In genomic region chr1:26921126-26921461, GRCh38 we compare ENCODE assay signal across 8 cellular contexts. TPM values are rescaled to one million over a fixed set of nuclear protein-coding genes. Genes with fewer than 3 reads are reported as not detected.
DNase-seq lines count a peak whose midpoint lies in the region; ATAC-seq and TF ChIP-seq lines count a peak whose summit lies in the region.

No MANE protein-coding gene starts in this region.

- no peak for DNase-seq in IMR-90
- DNase-seq in dorsolateral prefrontal cortex: no peak
- no peak for DNase-seq in naive B cell
- no peak for DNase-seq in DMS79 (lab: John Stamatoyannopoulos, UW)
- no peak for DNase-seq in NCI-H345 (lab: John Stamatoyannopoulos, UW)
- no peak for DNase-seq in amniotic stem cell (lab: John Stamatoyannopoulos, UW)
- no peak for DNase-seq in DMS 273 (lab: John Stamatoyannopoulos, UW; ENCODE audit: unreplicated experiment)

- no peaks in the 10 kb centered on the region for H3K27me3 Mint-ChIP-seq in naive B cell

- peak overlapping the region; percentile 43 for H3K4me3 ChIP-seq in IMR-90 (ENCODE audit: insufficient read depth, low read depth, low read length)
- H3K4me3 ChIP-seq in dorsolateral prefrontal cortex: peak overlapping the region; percentile 68 to 100 (median 98)

- CTCF ChIA-PET in IMR-90 (lab: Yijun Ruan, JAX): no interaction called here

- no peak overlapping the region for H2BK15ac ChIP-seq in IMR-90 (ENCODE audit: low read depth, low read length)

- H3K4ac ChIP-seq in IMR-90 (ENCODE audit: low read depth, low read length): peak overlapping the region; percentile 73

- peak overlapping the region; percentile 90 to 99 (median 98) for H3K27ac Mint-ChIP-seq in naive B cell

- H3K9me3 ChIP-seq in IMR-90 (ENCODE audit: control insufficient read depth, insufficient read depth, low read length): no peaks in the 10 kb centered on the region

- POLR2A ChIA-PET in IMR-90 (lab: Charles Lee; ENCODE audit: unreplicated experiment): no interaction called here

- ATAC-seq in GM18502 (IDR thresholded peaks at IDR 0.05; ENCODE audit: poor library complexity, unreplicated experiment) (peak; percentile 19), IMR-90 (ENCODE audit: low read depth) (peak; percentile 19), naive B cell (ENCODE audit: low read depth in 2 of 2) (peak; percentile 46 to 47)

- peaks cover 20 to 33% of the 10 kb centered on the region in 2 experiments for H3K79me1 ChIP-seq in IMR-90 (ENCODE audit: low read depth in 1 of 2, low read length in 2 of 2)

- H2AK9ac ChIP-seq in IMR-90 (replicated peaks; ENCODE audit: low read depth, low read length, poor library complexity): peak overlapping the region; percentile 12

- H4K20me1 ChIP-seq in IMR-90 (ENCODE audit: insufficient read depth, low read length): peaks cover 21% of the 10 kb centered on the region

- no peak for TF ChIP-seq CTCF in IMR-90 (conservative IDR thresholded peaks at IDR 0.05; ENCODE audit: low read depth, low read length)
- no peak for TF ChIP-seq CTCF in dorsolateral prefrontal cortex (IDR thresholded peaks at IDR 0.05 in 54 of 56, conservative IDR thresholded peaks at IDR 0.05 in 2 of 56; ENCODE audit: low read depth in 1 of 56, partially characterized antibody in 56 of 56)

- peak overlapping the region; percentile 74 for H4K5ac ChIP-seq in IMR-90 (ENCODE audit: low read depth, low read length)

- no peak overlapping the region for H2BK20ac ChIP-seq in IMR-90 (ENCODE audit: low read depth, low read length)

- H3K4me3 Mint-ChIP-seq in naive B cell: peak overlapping the region; percentile 82 to 99 (median 96)

- intact Hi-C loops in IMR-90 (cut with micrococcal nuclease) (no loop called here), dorsolateral prefrontal cortex (cut with DNase I) (loop anchor here (1.0 to 2.0 kb wide), 3 partner anchors 20 to 56 kb away; partner anchors contain the start of gene GPATCH3 (in 2 of the 2))

- H3K4me2 ChIP-seq in IMR-90 (ENCODE audit: low read depth, low read length): peak overlapping the region; percentile 86

- H2AFZ ChIP-seq in IMR-90 (replicated peaks; ENCODE audit: low read length, poor library complexity): peak overlapping the region; percentile 94

- no peak overlapping the region for H3K9ac ChIP-seq in IMR-90 (ENCODE audit: low read depth, low read length)

- dilution Hi-C loops in IMR-90 (cut with HindIII; ENCODE audit: low sequenced_read_pairs, unreplicated experiment): no loop called here

- peak overlapping the region; percentile 53; the same call in 1 of the 2 replicates for H2AK5ac ChIP-seq in IMR-90 (ENCODE audit: low read depth, low read length)

- no peak for TF ChIP-seq RAD21 in IMR-90 (IDR thresholded peaks at IDR 0.05; ENCODE audit: low read length)

- H3K27ac ChIP-seq in IMR-90 (ENCODE audit: insufficient read depth, low read length) (peak overlapping the region; percentile 18), dorsolateral prefrontal cortex (peak overlapping the region; percentile 76 to 100 (median 97))

- peaks cover 8% of the 10 kb centered on the region for H3K36me3 ChIP-seq in IMR-90 (ENCODE audit: control insufficient read depth, insufficient read depth, low read length)

- WGBS in IMR-90 (ENCODE audit: extremely low coverage in 2 of 2, insufficient read length in 1 of 2), 2 experiments: no CpG with 5 or more reads among the region's 5 CpGs

- H4K91ac ChIP-seq in IMR-90 (ENCODE audit: insufficient read depth, low read depth, low read length): peak overlapping the region; percentile 15; the same call in 1 of the 2 replicates

- H3K27me3 ChIP-seq in IMR-90 (ENCODE audit: control insufficient read depth, insufficient read depth, low read length) (no peaks in the 10 kb centered on the region; the same call in none of the 2 replicates), dorsolateral prefrontal cortex (no peaks in the 10 kb centered on the region)

- H3K4me1 ChIP-seq in IMR-90 (ENCODE audit: control insufficient read depth, insufficient read depth, low read length): peaks cover 6% of the 10 kb centered on the region

- H3K4me1 Mint-ChIP-seq in naive B cell: peaks cover 25 to 38% (median 25%) of the 10 kb centered on the region in 3 donors

- no peaks in the 10 kb centered on the region for H3K36me3 Mint-ChIP-seq in naive B cell

- no peak for TF ChIP-seq POLR2A in IMR-90 (IDR thresholded peaks at IDR 0.05; ENCODE audit: low read depth, low read length)

- H3K23ac ChIP-seq in IMR-90 (ENCODE audit: low read depth, low read length): peak overlapping the region; percentile 54; the same call in 1 of the 2 replicates

- in situ Hi-C loops in IMR-90 (cut with MboI; ENCODE audit: low sequenced_read_pairs): no loop called here

- no TSS peak for BruUV-seq in IMR-90 (replicated peaks; lab: Mats Ljungman, UMichigan)

- peaks cover 18% of the 10 kb centered on the region for H3K9me1 ChIP-seq in IMR-90 (ENCODE audit: insufficient read depth, low read length)

- H3K9me3 Mint-ChIP-seq in naive B cell: no peaks in the 10 kb centered on the region

- peak overlapping the region; percentile 27 for H3K14ac ChIP-seq in IMR-90 (replicated peaks; ENCODE audit: low read depth, low read length)

- H3K18ac ChIP-seq in IMR-90 (ENCODE audit: low read depth, low read length): no peak overlapping the region

- peak overlapping the region; percentile 86 to 99 for H4K8ac ChIP-seq in IMR-90 (ENCODE audit: low read depth in 2 of 2, low read length in 2 of 2)

- peak overlapping the region; percentile 44; the same call in 1 of the 2 replicates for H2BK120ac ChIP-seq in IMR-90 (ENCODE audit: low read depth, low read length)

- no peak overlapping the region for H2BK5ac ChIP-seq in IMR-90 (ENCODE audit: low read depth, low read length, poor library complexity, severe bottlenecking)

- H3K56ac ChIP-seq in IMR-90 (ENCODE audit: extremely low read depth, insufficient read depth, low read length): no peak overlapping the region; the same call in 1 of the 2 replicates

TF ChIP-seq in IMR-90, 13 proteins besides CTCF, POLR2A, EP300 and RAD21:
- TF ChIP-seq SMC3 (IDR thresholded peaks at IDR 0.05; ENCODE audit: low read depth, low read length) (no peak), ELK1 (IDR thresholded peaks at IDR 0.05; ENCODE audit: borderline replicate concordance, low read depth, low read length) (no peak), RCOR1 (IDR thresholded peaks at IDR 0.05; ENCODE audit: insufficient replicate concordance, low read length) (no peak), MXI1 (IDR thresholded peaks at IDR 0.05; ENCODE audit: borderline replicate concordance, low read depth, low read length) (no peak), FOS (IDR thresholded peaks at IDR 0.05; ENCODE audit: low read depth, low read length) (no peak), MAFK (IDR thresholded peaks at IDR 0.05; ENCODE audit: low read depth, low read length) (no peak), NFE2L2 (IDR thresholded peaks at IDR 0.05; ENCODE audit: low read depth, low read length) (no peak), MAZ (IDR thresholded peaks at IDR 0.05; ENCODE audit: borderline replicate concordance, low read depth, low read length) (no peak), CEBPB (IDR thresholded peaks at IDR 0.05; ENCODE audit: low read depth, low read length) (no peak), RFX5 (IDR thresholded peaks at IDR 0.05; ENCODE audit: low read depth, low read length) (no peak)

RNA-seq across cellular contexts. Expression of gene NUDC, which starts 0.4 kb away (rescaled TPM):
- total RNA-seq in IMR-90 (2012; rRNA removed): 34.8 and 50.0 TPM in 2 replicates
- polyA plus RNA-seq in IMR-90 (2012; rRNA removed): 85.7 and 89.8 TPM in 2 replicates
- 59.3 and 67.1 TPM in 2 replicates for polyA plus RNA-seq in IMR-90 (2012; cell fraction: cytosol; rRNA removed)
- polyA plus RNA-seq in IMR-90 (2012; cell fraction: nucleus; rRNA removed; ENCODE audit: low replicate concordance): 29.0 and 47.3 TPM in 2 replicates
- total RNA-seq in dorsolateral prefrontal cortex: 100 to 1,000 TPM in 36 of 120 experiments, 10 to 100 TPM in 84; 61.0 to 142 (median 91.8) TPM
- 100 to 1,000 TPM in 1 of 6 donors, 10 to 100 TPM in 5; 73.5 to 110 (median 86.7) TPM for polyA plus RNA-seq in naive B cell (ENCODE audit: low read depth in 6 of 6)

RNA-seq across cellular contexts. Expression of gene NR0B2, which starts 7.3 kb away (rescaled TPM):
- total RNA-seq in IMR-90 (2012; rRNA removed) (not detected in 2 replicates), dorsolateral prefrontal cortex (under 1 TPM in 1 of 120 experiments, not detected in 119; 0.69 TPM)
- polyA plus RNA-seq in IMR-90 (2012; rRNA removed) (not detected in 2 replicates), naive B cell (ENCODE audit: low read depth in 6 of 6) (not detected)
- not detected in 2 replicates for polyA plus RNA-seq in IMR-90 (2012; cell fraction: cytosol; rRNA removed)
- not detected in 2 replicates for polyA plus RNA-seq in IMR-90 (2012; cell fraction: nucleus; rRNA removed; ENCODE audit: low replicate concordance)

RNA-seq across cellular contexts. Expression of gene GPATCH3, which starts 20.8 kb away (rescaled TPM):
- 5.2 and 6.1 TPM in 2 replicates for total RNA-seq in IMR-90 (2012; rRNA removed)
- 7.6 and 8.0 TPM in 2 replicates for polyA plus RNA-seq in IMR-90 (2012; rRNA removed)
- 7.9 and 9.8 TPM in 2 replicates for polyA plus RNA-seq in IMR-90 (2012; cell fraction: cytosol; rRNA removed)
- 10.7 and 12.4 TPM in 2 replicates for polyA plus RNA-seq in IMR-90 (2012; cell fraction: nucleus; rRNA removed; ENCODE audit: low replicate concordance)
- total RNA-seq in dorsolateral prefrontal cortex: 10 to 100 TPM; 11.2 to 24.9 (median 16.6) TPM
- 10 to 100 TPM; 11.0 to 22.1 (median 15.5) TPM for polyA plus RNA-seq in naive B cell (ENCODE audit: low read depth in 6 of 6)

RNA-seq across cellular contexts. Expression of gene GPN2, which starts 31.0 kb away (rescaled TPM):
- total RNA-seq in IMR-90 (2012; rRNA removed) (10.6 and 15.4 TPM in 2 replicates), dorsolateral prefrontal cortex (10 to 100 TPM; 18.8 to 40.5 (median 26.6) TPM)
- polyA plus RNA-seq in IMR-90 (2012; rRNA removed) (22.2 and 37.2 TPM in 2 replicates), naive B cell (ENCODE audit: low read depth in 6 of 6) (10 to 100 TPM in 3 of 6 donors, 1 to 10 TPM in 3; 3.4 to 15.1 (median 10.1) TPM)
- 8.3 and 12.0 TPM in 2 replicates for polyA plus RNA-seq in IMR-90 (2012; cell fraction: cytosol; rRNA removed)
- 17.0 and 20.3 TPM in 2 replicates for polyA plus RNA-seq in IMR-90 (2012; cell fraction: nucleus; rRNA removed; ENCODE audit: low replicate concordance)

RNA-seq across cellular contexts. Expression of gene KDF1, which starts 39.2 kb away (rescaled TPM):
- total RNA-seq in IMR-90 (2012; rRNA removed) (not detected in 2 replicates), dorsolateral prefrontal cortex (1 to 10 TPM in 64 of 120 experiments, under 1 TPM in 49, not detected in 7; 0.27 to 3.7 (median 1.1) TPM)
- polyA plus RNA-seq in IMR-90 (2012; rRNA removed) (not detected in 2 replicates), naive B cell (ENCODE audit: low read depth in 6 of 6) (1 to 10 TPM in 5 of 6 donors, not detected in 1; 1.2 to 2.5 (median 2.2) TPM)
- not detected in 2 replicates for polyA plus RNA-seq in IMR-90 (2012; cell fraction: cytosol; rRNA removed)
- 0.07 TPM in 1 of 2 replicates, not detected in the other for polyA plus RNA-seq in IMR-90 (2012; cell fraction: nucleus; rRNA removed; ENCODE audit: low replicate concordance)
